In genomic region chr12:51953011-51953568, GRCh38 we compare ENCODE assay signal across 1 cellular context.
TF ChIP-seq lines count a peak whose summit lies in the region.

No MANE protein-coding gene starts in this region.

TF ChIP-seq in H1, 55 proteins besides CTCF, POLR2A, EP300 and RAD21:
- TF ChIP-seq SRF (IDR thresholded peaks at IDR 0.05; ENCODE audit: low read depth, low read length) (no peak), HDAC2 (IDR thresholded peaks at IDR 0.05; ENCODE audit: borderline replicate concordance in 1 of 2, low read depth in 2 of 2, low read length in 2 of 2) (no peak), CHD1 (IDR thresholded peaks at IDR 0.05; ENCODE audit: low read depth, low read length) (no peak), EGR1 (IDR thresholded peaks at IDR 0.05; ENCODE audit: borderline replicate concordance, low read depth, low read length) (no peak), TEAD4 (IDR thresholded peaks at IDR 0.05; ENCODE audit: low read depth, low read length) (no peak), SIRT6 (IDR thresholded peaks at IDR 0.05; ENCODE audit: low read length) (no peak), E2F6 (IDR thresholded peaks at IDR 0.05) (no peak), POLR2AphosphoS5 (IDR thresholded peaks at IDR 0.05; ENCODE audit: low read depth, low read length) (no peak), ZNF274 (IDR thresholded peaks at IDR 0.05; ENCODE audit: borderline replicate concordance, extremely low read depth, low read length) (no peak), SP1 (IDR thresholded peaks at IDR 0.05; ENCODE audit: low read depth, low read length) (no peak), CBX5 (IDR thresholded peaks at IDR 0.05; ENCODE audit: low read depth, low read length) (no peak), JUN (IDR thresholded peaks at IDR 0.05; ENCODE audit: low read depth, low read length) (no peak), CHD2 (IDR thresholded peaks at IDR 0.05; ENCODE audit: low read length) (no peak), POU5F1 (IDR thresholded peaks at IDR 0.05; ENCODE audit: low read depth, low read length) (no peak), SAP30 (IDR thresholded peaks at IDR 0.05; ENCODE audit: insufficient read depth, insufficient replicate concordance, low read length) (no peak), PHF8 (conservative IDR thresholded peaks at IDR 0.05; ENCODE audit: low read depth, low read length) (no peak), RXRA (IDR thresholded peaks at IDR 0.05; ENCODE audit: insufficient read depth, low read depth, low read length) (no peak), RFX5 (IDR thresholded peaks at IDR 0.05; ENCODE audit: borderline replicate concordance, low read depth, low read length) (no peak)
